In genomic region chr19:7718668-7719067, GRCh38 we compare ENCODE assay signal across 1 cellular context.
TF ChIP-seq lines count a peak whose summit lies in the region.

No MANE protein-coding gene starts in this region.

TF ChIP-seq in GM12878, 131 proteins besides CTCF, POLR2A, EP300 and RAD21:
- TF ChIP-seq TCF12 (IDR thresholded peaks at IDR 0.05; ENCODE audit: low read depth, low read length) = 0 out of 2 replicates have a peak, but pooled peaks have one; percentile 37
- TF ChIP-seq ZSCAN29 (IDR thresholded peaks at IDR 0.05) = no peak
- TF ChIP-seq CREM (IDR thresholded peaks at IDR 0.05; ENCODE audit: low read depth) = 0 out of 2 replicates have a peak, but pooled peaks have one; percentile 16
- TF ChIP-seq ZNF384 (IDR thresholded peaks at IDR 0.05; ENCODE audit: borderline replicate concordance, low read depth, low read length) = peak; percentile 31; the same call in 1 of the 2 replicates
- peak; percentile 60 for TF ChIP-seq BCL3 (IDR thresholded peaks at IDR 0.05; ENCODE audit: borderline replicate concordance, insufficient read depth, low read depth, low read length, poor library complexity, severe bottlenecking)
- peak; percentile 35; the same call in 1 of the 2 replicates for TF ChIP-seq PAX5 (IDR thresholded peaks at IDR 0.05; ENCODE audit: borderline replicate concordance, low read depth, low read length)
- TF ChIP-seq NFIC (IDR thresholded peaks at IDR 0.05; ENCODE audit: low read depth, low read length) = 0 out of 2 replicates have a peak, but pooled peaks have one; percentile 26
- no peak for TF ChIP-seq IRF3 (IDR thresholded peaks at IDR 0.05)
- TF ChIP-seq GABPA (IDR thresholded peaks at IDR 0.05; ENCODE audit: low read depth) = no peak
- peak; percentile 31; the same call in 1 of the 2 replicates for TF ChIP-seq NR2F1 (conservative IDR thresholded peaks at IDR 0.05)
- TF ChIP-seq BHLHE40 (IDR thresholded peaks at IDR 0.05; ENCODE audit: borderline replicate concordance in 1 of 2, low read depth in 2 of 2, low read length in 1 of 2) = peak in 1 of 2 experiments; percentile 29; a peak in 1 of 4 replicates
- peak; percentile 51; the same call in 1 of the 2 replicates for TF ChIP-seq RUNX3 (IDR thresholded peaks at IDR 0.05; ENCODE audit: low read length)
